8 cellular contexts compared by ENCODE assay signal in genomic region chr10:130135676-130136213, GRCh38. TPM values are rescaled to one million over a fixed set of nuclear protein-coding genes. Genes with fewer than 3 reads are reported as not detected.
A peak's percentile ranks its signal among the peaks of the same experiment; 100 is the strongest.
DNase-seq lines count a peak whose midpoint lies in the region; ATAC-seq and TF ChIP-seq lines count a peak whose summit lies in the region.

No MANE protein-coding gene starts in this region.

- H2AK5ac ChIP-seq in trophoblast cell (ENCODE audit: low read length): peak overlapping the region; percentile 76

- H4K12ac ChIP-seq in trophoblast cell (ENCODE audit: low read depth, low read length): peak overlapping the region; percentile 99

- CTCF ChIA-PET in PC-3 (lab: Charles Lee): interaction anchor here (1.0 to 1.1 kb wide), 2 partner anchors 25 to 26 kb away, joined by 5 to 7 read pairs; partner anchors contain the start of gene C10orf143

- TF ChIP-seq CTCF in PC-3 (conservative IDR thresholded peaks at IDR 0.05; ENCODE audit: low read depth, low read length) (no peak), esophagus squamous epithelium (IDR thresholded peaks at IDR 0.05) (no peak)

- H3K4me1 ChIP-seq in PC-3 (ENCODE audit: insufficient read depth, low read length) (peaks cover 14% of the 10 kb centered on the region), esophagus squamous epithelium (peaks cover 28 to 46% (median 36%) of the 10 kb centered on the region in 3 donors), trophoblast cell (ENCODE audit: control insufficient read depth in 1 of 2, insufficient read depth in 2 of 2, low read length in 2 of 2) (peaks cover 8 to 15% of the 10 kb centered on the region in 2 experiments)

- peak overlapping the region; percentile 52 for H3K27ac Mint-ChIP-seq in activated T-cell treated with anti-CD3 and anti-CD28 coated beads, Interleukin-2, amount 50 U/mL, for 24 hours

- H4K8ac ChIP-seq in trophoblast cell (ENCODE audit: low read depth, low read length): peak overlapping the region; percentile 100

- H2BK5ac ChIP-seq in trophoblast cell (ENCODE audit: low read depth, low read length, poor library complexity): peak overlapping the region; percentile 68

- H2AFZ ChIP-seq in PC-3 (ENCODE audit: low read length) (peak overlapping the region; percentile 78), trophoblast cell (ENCODE audit: insufficient read depth, low read length, poor library complexity) (peak overlapping the region; percentile 99)

- no peak overlapping the region for H3K27ac ChIP-seq in PC-3 (ENCODE audit: low read length)
- H3K27ac ChIP-seq in esophagus squamous epithelium: peak overlapping the region; percentile 88 to 96 (median 90)
- no peak overlapping the region for H3K27ac ChIP-seq in trophoblast cell (ENCODE audit: low read depth, low read length)

- H3K23ac ChIP-seq in trophoblast cell (ENCODE audit: low read length): no peak overlapping the region

- H3K9me3 ChIP-seq in PC-3 (ENCODE audit: low read length) (no peaks in the 10 kb centered on the region), esophagus squamous epithelium (no peaks in the 10 kb centered on the region), trophoblast cell (ENCODE audit: insufficient read depth, low read depth, low read length) (no peaks in the 10 kb centered on the region)

- H3K79me2 ChIP-seq in PC-3 (ENCODE audit: low read length) (peaks cover 44% of the 10 kb centered on the region), trophoblast cell (ENCODE audit: control insufficient read depth, insufficient read depth, low read length, poor library complexity) (peaks cover 26% of the 10 kb centered on the region)

- TSS peak; percentile 71 for BruUV-seq in PC-3 (replicated peaks; lab: Mats Ljungman, UMichigan)

- no peak for TF ChIP-seq POLR2A in esophagus squamous epithelium (IDR thresholded peaks at IDR 0.05)

- DNase-seq in activated T-cell treated with anti-CD3 and anti-CD28 coated beads, Interleukin-2, amount 50 U/mL, for 24 hours: no peak
- no peak for DNase-seq in activated T-cell treated with anti-CD3 and anti-CD28 coated beads, Interleukin-2, amount 50 U/mL, for 48 hours
- no peak for DNase-seq in PC-3
- DNase-seq in esophagus squamous epithelium (lab: John Stamatoyannopoulos, UW): no peak
- DNase-seq in trophoblast cell: no peak
- DNase-seq in G401 (ENCODE audit: low spot score): no peak
- DNase-seq in DMS114 treated with DMSO at 0.1 percent for 48 hours (lab: John Stamatoyannopoulos, UW; ENCODE audit: unreplicated experiment): no peak
- DNase-seq in GM03348 (ENCODE audit: low spot score): no peak

- peaks cover 15% of the 10 kb centered on the region for H3K79me1 ChIP-seq in trophoblast cell (ENCODE audit: low read length)

- peak overlapping the region; percentile 91 for H2BK120ac ChIP-seq in trophoblast cell (ENCODE audit: insufficient read depth, low read length, poor library complexity)

- peak; percentile 2; the same call in 1 of the 2 replicates for ATAC-seq in PC-3

- H4K91ac ChIP-seq in trophoblast cell (ENCODE audit: low read depth, low read length): peak overlapping the region; percentile 83

- H3K36me3 ChIP-seq in PC-3 (ENCODE audit: low read depth, low read length) (no peaks in the 10 kb centered on the region), esophagus squamous epithelium (peaks cover 0 to 6% (median 0%) of the 10 kb centered on the region in 3 donors), trophoblast cell (ENCODE audit: control insufficient read depth in 1 of 2, insufficient read depth in 2 of 2, low read length in 2 of 2) (peaks cover 0 to 3% of the 10 kb centered on the region in 2 experiments)

- H3K9ac ChIP-seq in PC-3 (ENCODE audit: low read length) (peak overlapping the region; percentile 89), trophoblast cell (ENCODE audit: low read length) (peak overlapping the region; percentile 81)

- peaks cover 25% of the 10 kb centered on the region for H4K20me1 ChIP-seq in PC-3 (ENCODE audit: low read length)

- POLR2A ChIA-PET in PC-3 (lab: Charles Lee; ENCODE audit: unreplicated experiment): interaction anchor here (1.0 to 1.1 kb wide), 2 partner anchors 24 to 26 kb away, joined by 5 to 9 read pairs; no protein-coding TSS in a partner anchor

- 80% methylated on average over 1 of the region's 15 CpGs; no CpG with 5 or more reads in 1 of the 2 donors for WGBS in esophagus squamous epithelium, 2 donors
- WGBS in trophoblast cell (ENCODE audit: extremely low coverage, insufficient coverage, insufficient read length): no CpG with 5 or more reads among the region's 15 CpGs

- H3K27me3 ChIP-seq in PC-3 (ENCODE audit: low read length): no peaks in the 10 kb centered on the region
- peaks cover 0 to 2% (median 0%) of the 10 kb centered on the region in 4 donors for H3K27me3 ChIP-seq in esophagus squamous epithelium
- H3K27me3 ChIP-seq in trophoblast cell (ENCODE audit: insufficient read depth, low read length): no peaks in the 10 kb centered on the region

- H3K27me3 Mint-ChIP-seq in activated T-cell treated with anti-CD3 and anti-CD28 coated beads, Interleukin-2, amount 50 U/mL, for 24 hours: peaks cover 20% of the 10 kb centered on the region

- H3K9me2 ChIP-seq in PC-3 (replicated peaks; ENCODE audit: low read length): no peaks in the 10 kb centered on the region

- H3K4me1 Mint-ChIP-seq in activated T-cell treated with anti-CD3 and anti-CD28 coated beads, Interleukin-2, amount 50 U/mL, for 24 hours (ENCODE audit: low read depth): peaks cover 41% of the 10 kb centered on the region

- intact Hi-C loops in PC-3 (cut with micrococcal nuclease): loop anchor here (1.0 kb wide), 1 partner anchor 24 kb away; no protein-coding TSS in a partner anchor
- intact Hi-C loops in esophagus squamous epithelium (cut with DNase I): no loop called here

- H3K4ac ChIP-seq in trophoblast cell (ENCODE audit: low read depth, low read length): peak overlapping the region; percentile 86

- H3K4me3 ChIP-seq in PC-3 (ENCODE audit: low read length): peak overlapping the region; percentile 89
- H3K4me3 ChIP-seq in esophagus squamous epithelium: peak overlapping the region; percentile 73 to 99 (median 76)
- peak overlapping the region; percentile 95 for H3K4me3 ChIP-seq in trophoblast cell (ENCODE audit: low read depth, low read length)

- H3K4me3 Mint-ChIP-seq in activated T-cell treated with anti-CD3 and anti-CD28 coated beads, Interleukin-2, amount 50 U/mL, for 24 hours: peak overlapping the region; percentile 89

- peaks cover 33% of the 10 kb centered on the region for H3K36me3 Mint-ChIP-seq in activated T-cell treated with anti-CD3 and anti-CD28 coated beads, Interleukin-2, amount 50 U/mL, for 24 hours (ENCODE audit: low read depth)

- peak overlapping the region; percentile 96 for H3K14ac ChIP-seq in trophoblast cell (ENCODE audit: low read length)

- no peaks in the 10 kb centered on the region for H3K9me3 Mint-ChIP-seq in activated T-cell treated with anti-CD3 and anti-CD28 coated beads, Interleukin-2, amount 50 U/mL, for 24 hours

- H3F3A ChIP-seq in PC-3 (ENCODE audit: low read length, unreplicated experiment): no peaks in the 10 kb centered on the region

- in situ Hi-C loops in G401 (cut with HindIII; ENCODE audit: low sequenced_read_pairs): no loop called here

- H2BK12ac ChIP-seq in trophoblast cell (ENCODE audit: low read length): peak overlapping the region; percentile 41

- H3K4me2 ChIP-seq in PC-3 (ENCODE audit: low read length): peak overlapping the region; percentile 99
- H3K4me2 ChIP-seq in trophoblast cell (ENCODE audit: low read length): peak overlapping the region; percentile 86

- H3K18ac ChIP-seq in trophoblast cell (ENCODE audit: low read length): peak overlapping the region; percentile 98

RNA-seq across cellular contexts. Expression of gene GLRX3, which starts 0.4 kb away (rescaled TPM):
- total RNA-seq in PC-3 (2014; rRNA removed) (98.1 and 107 TPM in 2 replicates), esophagus squamous epithelium (100 to 1,000 TPM in 2 of 4 donors, 10 to 100 TPM in 2; 48.5 to 115 (median 81.8) TPM)
- polyA plus RNA-seq in trophoblast cell (2013): 160 and 164 TPM in 2 replicates
- total RNA-seq in G401 (2014; rRNA removed; shearing (Covaris generic)): 426 and 496 TPM in 2 replicates

RNA-seq across cellular contexts. Expression of gene C10orf143, which starts 25.1 kb away (rescaled TPM):
- total RNA-seq in PC-3 (2014; rRNA removed): 0.29 TPM in 1 of 2 replicates, not detected in the other
- 1 to 10 TPM in 1 of 4 donors, under 1 TPM in 3; 0.44 to 4.0 (median 0.70) TPM for total RNA-seq in esophagus squamous epithelium
- 0.94 and 1.4 TPM in 2 replicates for polyA plus RNA-seq in trophoblast cell (2013)
- 2.9 TPM in 1 of 2 replicates, not detected in the other for total RNA-seq in G401 (2014; rRNA removed; shearing (Covaris generic))

Comparison
In these comparisons a context has a peak if more than half of its experiments do, and no peak if none do; other contexts are left out.
1. H3K27ac ChIP-seq: peak in esophagus squamous epithelium (4 of 4); none in PC-3 (single experiment) and trophoblast cell (single experiment).
2. Peak in every context shown above with its lines, with median percentiles within 50 percentile points of each other: H3K4me3 ChIP-seq.